Comparison of ENCODE assay signal across 14 cellular contexts in the genomic region with DNA sequence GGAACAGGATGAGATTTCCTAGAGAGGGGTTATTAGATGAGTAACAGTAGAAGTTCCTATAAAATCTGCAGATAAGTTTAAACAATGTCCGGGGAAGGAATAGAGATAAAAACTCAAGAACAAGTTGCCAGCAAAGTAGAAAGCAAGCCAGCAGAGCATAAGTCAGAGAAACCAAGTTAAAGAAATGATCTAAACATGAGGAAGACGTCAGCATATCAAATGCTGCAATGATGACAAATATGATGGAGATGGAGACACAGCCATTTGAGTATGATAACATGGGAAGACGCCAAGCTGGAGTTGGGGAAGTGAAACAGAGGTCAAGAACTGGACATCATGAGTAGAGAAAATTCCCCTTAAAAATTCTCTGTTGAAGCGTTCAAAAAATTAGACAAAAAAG.
DNase-seq lines count a peak whose midpoint lies in the region; ATAC-seq and TF ChIP-seq lines count a peak whose summit lies in the region.
"Had no signal": no experiment of that assay in that cellular context is flagged by ENCODE, and none has a peak within 500 bp of the region (broad histone marks: within the 10 kb centered on the region; RNA-seq: fewer than 3 reads in every experiment).

No MANE protein-coding gene starts in this region.

- no peak overlapping the region for H4K91ac ChIP-seq in trophoblast cell (ENCODE audit: low read depth, low read length)

- H3K4ac ChIP-seq in trophoblast cell (ENCODE audit: low read depth, low read length): no peak overlapping the region

- no peaks in the 10 kb centered on the region for H3K4me1 ChIP-seq in trophoblast cell (ENCODE audit: control insufficient read depth in 1 of 2, insufficient read depth in 2 of 2, low read length in 2 of 2)

- H2AFZ ChIP-seq in trophoblast cell (ENCODE audit: insufficient read depth, low read length, poor library complexity): no peak overlapping the region

- H2AK5ac ChIP-seq in trophoblast cell (ENCODE audit: low read length): no peak overlapping the region

- no peak overlapping the region for H3K23ac ChIP-seq in trophoblast cell (ENCODE audit: low read length)

- no peaks in the 10 kb centered on the region for H3K9me3 ChIP-seq in trophoblast cell (ENCODE audit: insufficient read depth, low read depth, low read length)
- H3K9me3 ChIP-seq: BLaER1 treated with 17β-estradiol and CSF1 and Interleukin-3, amounts not matched to agents 10 nM and 100 nM had no signal

- H2BK5ac ChIP-seq in trophoblast cell (ENCODE audit: low read depth, low read length, poor library complexity): no peak overlapping the region

- H3K18ac ChIP-seq in trophoblast cell (ENCODE audit: low read length): no peak overlapping the region

- H2BK12ac ChIP-seq in trophoblast cell (ENCODE audit: low read length): no peak overlapping the region

- no peak overlapping the region for H2BK120ac ChIP-seq in trophoblast cell (ENCODE audit: insufficient read depth, low read length, poor library complexity)

- no peaks in the 10 kb centered on the region for H3K79me1 ChIP-seq in trophoblast cell (ENCODE audit: low read length)

- no CpG with 5 or more reads among the region's 4 CpGs for WGBS in trophoblast cell (ENCODE audit: extremely low coverage, insufficient coverage, insufficient read length)

- H3K14ac ChIP-seq in trophoblast cell (ENCODE audit: low read length): no peak overlapping the region

- no peak overlapping the region for H4K12ac ChIP-seq in trophoblast cell (ENCODE audit: low read depth, low read length)

- no peak overlapping the region for H3K9ac ChIP-seq in trophoblast cell (ENCODE audit: low read length)
- H3K9ac ChIP-seq: BLaER1 treated with 17β-estradiol and CSF1 and Interleukin-3, amounts not matched to agents 10 nM and 100 nM had no signal

- no peak for TF ChIP-seq CTCF in cardiac fibroblast (IDR thresholded peaks at IDR 0.05; ENCODE audit: low read depth, low read length)

- H4K8ac ChIP-seq in trophoblast cell (ENCODE audit: low read depth, low read length): no peak overlapping the region

- no peak overlapping the region for H3K4me2 ChIP-seq in trophoblast cell (ENCODE audit: low read length)

- H3K79me2 ChIP-seq in trophoblast cell (ENCODE audit: control insufficient read depth, insufficient read depth, low read length, poor library complexity): no peaks in the 10 kb centered on the region

- DNase-seq in AG08396 (ENCODE audit: low spot score) (peak; percentile 3), NCI-H226 (peak; percentile 90), cardiac fibroblast (ENCODE audit: low read depth in 2 of 2) (peak; percentile 4 to 27), iris pigment epithelial cell (ENCODE audit: low read depth) (peak; percentile 21), trophoblast cell (no peak)
- no peak for DNase-seq in effector CD8-positive, alpha-beta T cell (lab: John Stamatoyannopoulos, UW)
- DNase-seq: Calu3; CD4-positive, alpha-beta T cell; DMS 273 treated with DMSO at 0.1 percent for 48 hours; GOT3; H9 had no signal

- H3K27ac ChIP-seq in trophoblast cell (ENCODE audit: low read depth, low read length): no peak overlapping the region
- H3K27ac ChIP-seq: 22Rv1; BLaER1 treated with 17β-estradiol and CSF1 and Interleukin-3, amounts not matched to agents 10 nM and 100 nM had no signal

- H3K4me3 ChIP-seq in cardiac fibroblast (replicated peaks in 1 of 2; ENCODE audit: low read depth in 2 of 2, low read length in 2 of 2) (no peak overlapping the region), trophoblast cell (ENCODE audit: low read depth, low read length) (no peak overlapping the region)
- H3K4me3 ChIP-seq: BLaER1 treated with 17β-estradiol and CSF1 and Interleukin-3, amounts not matched to agents 10 nM and 100 nM had no signal

- no peak for ATAC-seq in GM19023 (IDR thresholded peaks at IDR 0.05; ENCODE audit: unreplicated experiment)

- H3K27me3 ChIP-seq in trophoblast cell (ENCODE audit: insufficient read depth, low read length): no peaks in the 10 kb centered on the region
- H3K27me3 ChIP-seq: BLaER1 treated with 17β-estradiol and CSF1 and Interleukin-3, amounts not matched to agents 10 nM and 100 nM had no signal

- H3K36me3 ChIP-seq in trophoblast cell (ENCODE audit: control insufficient read depth in 1 of 2, insufficient read depth in 2 of 2, low read length in 2 of 2): no peaks in the 10 kb centered on the region
- H3K36me3 ChIP-seq: BLaER1 treated with 17β-estradiol and CSF1 and Interleukin-3, amounts not matched to agents 10 nM and 100 nM had no signal

Comparison
In these comparisons a context has a peak if more than half of its experiments do, and no peak if none do; other contexts are left out.
1. DNase-seq: peak in AG08396 (single experiment), NCI-H226 (single experiment), cardiac fibroblast (2 of 2) and iris pigment epithelial cell (single experiment); none in trophoblast cell (0 of 2) and effector CD8-positive, alpha-beta T cell (single experiment).